Comparison of ENCODE assay signal across 1 cellular context in the genomic region with DNA sequence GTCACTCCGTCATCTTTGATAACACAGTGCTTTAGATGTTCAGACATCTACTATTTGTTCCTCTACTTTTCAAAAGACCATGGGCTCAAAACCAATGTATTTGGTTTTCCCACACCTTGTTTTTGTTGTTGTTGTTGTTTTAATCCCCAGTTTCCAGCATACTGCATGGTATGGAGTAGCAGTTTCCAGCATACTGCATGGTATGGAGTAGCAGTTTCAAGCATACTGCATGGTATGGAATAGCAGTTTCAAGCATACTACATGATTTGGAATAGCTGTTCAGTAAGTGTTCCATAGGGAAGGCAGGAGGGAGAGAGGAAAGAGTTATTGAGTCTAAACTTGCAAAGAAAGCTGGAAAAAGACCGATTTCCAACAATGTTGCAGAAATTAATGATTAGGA.
TF ChIP-seq lines count a peak whose summit lies in the region.

No MANE protein-coding gene starts in this region.

TF ChIP-seq in A549, 52 proteins besides CTCF, POLR2A, EP300 and RAD21 (continued from another document):
- TF ChIP-seq, protein P1, sequence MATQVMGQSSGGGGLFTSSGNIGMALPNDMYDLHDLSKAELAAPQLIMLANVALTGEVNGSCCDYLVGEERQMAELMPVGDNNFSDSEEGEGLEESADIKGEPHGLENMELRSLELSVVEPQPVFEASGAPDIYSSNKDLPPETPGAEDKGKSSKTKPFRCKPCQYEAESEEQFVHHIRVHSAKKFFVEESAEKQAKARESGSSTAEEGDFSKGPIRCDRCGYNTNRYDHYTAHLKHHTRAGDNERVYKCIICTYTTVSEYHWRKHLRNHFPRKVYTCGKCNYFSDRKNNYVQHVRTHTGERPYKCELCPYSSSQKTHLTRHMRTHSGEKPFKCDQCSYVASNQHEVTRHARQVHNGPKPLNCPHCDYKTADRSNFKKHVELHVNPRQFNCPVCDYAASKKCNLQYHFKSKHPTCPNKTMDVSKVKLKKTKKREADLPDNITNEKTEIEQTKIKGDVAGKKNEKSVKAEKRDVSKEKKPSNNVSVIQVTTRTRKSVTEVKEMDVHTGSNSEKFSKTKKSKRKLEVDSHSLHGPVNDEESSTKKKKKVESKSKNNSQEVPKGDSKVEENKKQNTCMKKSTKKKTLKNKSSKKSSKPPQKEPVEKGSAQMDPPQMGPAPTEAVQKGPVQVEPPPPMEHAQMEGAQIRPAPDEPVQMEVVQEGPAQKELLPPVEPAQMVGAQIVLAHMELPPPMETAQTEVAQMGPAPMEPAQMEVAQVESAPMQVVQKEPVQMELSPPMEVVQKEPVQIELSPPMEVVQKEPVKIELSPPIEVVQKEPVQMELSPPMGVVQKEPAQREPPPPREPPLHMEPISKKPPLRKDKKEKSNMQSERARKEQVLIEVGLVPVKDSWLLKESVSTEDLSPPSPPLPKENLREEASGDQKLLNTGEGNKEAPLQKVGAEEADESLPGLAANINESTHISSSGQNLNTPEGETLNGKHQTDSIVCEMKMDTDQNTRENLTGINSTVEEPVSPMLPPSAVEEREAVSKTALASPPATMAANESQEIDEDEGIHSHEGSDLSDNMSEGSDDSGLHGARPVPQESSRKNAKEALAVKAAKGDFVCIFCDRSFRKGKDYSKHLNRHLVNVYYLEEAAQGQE (IDR thresholded peaks at IDR 0.05) = no peak
- TF ChIP-seq ZNF302 (CRISPR knock-in tag; IDR thresholded peaks at IDR 0.05) (no peak), NR3C1 (IDR thresholded peaks at IDR 0.05) (no peak), CBX8 (IDR thresholded peaks at IDR 0.05) (no peak), HOXB5 (CRISPR knock-in tag; IDR thresholded peaks at IDR 0.05) (no peak)
